Comparison of ENCODE assay signal across 9 cellular contexts in genomic region chr19:45632468-45633196, GRCh38. TPM values are rescaled to one million over a fixed set of nuclear protein-coding genes. Genes with fewer than 3 reads are reported as not detected.
DNase-seq lines count a peak whose midpoint lies in the region; ATAC-seq and TF ChIP-seq lines count a peak whose summit lies in the region.
"Had no signal": no experiment of that assay in that cellular context is flagged by ENCODE, and none has a peak within 500 bp of the region (broad histone marks: within the 10 kb centered on the region; RNA-seq: fewer than 3 reads in every experiment).

No MANE protein-coding gene starts in this region.

- H3K4me3 Mint-ChIP-seq in brain, result peak overlapping the region in 1 of 5 experiments; percentile 53
- H3K4me3 Mint-ChIP-seq: dendritic cell treated with granulocyte-macrophage colony-stimulating factor and Interleukin-4, amounts not matched to agents 40 ng/mL and 50 ng/mL, for 4 days had no signal

- no peaks in the 10 kb centered on the region for H3K9me3 Mint-ChIP-seq in brain
- H3K9me3 Mint-ChIP-seq: dendritic cell treated with granulocyte-macrophage colony-stimulating factor and Interleukin-4, amounts not matched to agents 40 ng/mL and 50 ng/mL, for 4 days had no signal

- in situ Hi-C loops in SK-MEL-5 (cut with HindIII; ENCODE audit: low pct_unique_long_range_greater_than_20kb, low sequenced_read_pairs), result no loop called here

- no peaks in the 10 kb centered on the region for H3K27me3 Mint-ChIP-seq in brain
- H3K27me3 Mint-ChIP-seq: dendritic cell treated with granulocyte-macrophage colony-stimulating factor and Interleukin-4, amounts not matched to agents 40 ng/mL and 50 ng/mL, for 4 days had no signal

- H3K36me3 Mint-ChIP-seq in brain, result peaks cover 29% of the 10 kb centered on the region

- H3K4me3 ChIP-seq in AG10803 (ENCODE audit: low read length), result no peak overlapping the region
- peak overlapping the region; percentile 40; the same call in 1 of the 2 replicates for H3K4me3 ChIP-seq in iPS-18c (ENCODE audit: insufficient read depth, low read depth, low read length)

- ATAC-seq in HG02885 (IDR thresholded peaks at IDR 0.05; ENCODE audit: poor library complexity, unreplicated experiment), result no peak

- no peaks in the 10 kb centered on the region for H3K9me3 ChIP-seq in iPS-18c (ENCODE audit: control insufficient read depth, insufficient read depth, low read length)

- peak; percentile 94 for DNase-seq in AG10803 (ENCODE audit: low read depth)
- DNase-seq in HK-2 (ENCODE audit: unreplicated experiment), result peak; percentile 57
- peak; percentile 73 for DNase-seq in SK-MEL-5 (ENCODE audit: low read depth, low spot score)
- DNase-seq in stimulated activated CD4-positive, alpha-beta T cell treated with anti-CD3 and anti-CD28 coated beads, Interleukin-4, amount 100 ng/mL, for 1 hour, result peak; percentile 51
- no peak for DNase-seq in SKM-1 (lab: John Stamatoyannopoulos, UW; ENCODE audit: unreplicated experiment)

- peak overlapping the region in 3 of 5 experiments; percentile 37 to 93 (median 88) for H3K27ac Mint-ChIP-seq in brain
- H3K27ac Mint-ChIP-seq: dendritic cell treated with granulocyte-macrophage colony-stimulating factor and Interleukin-4, amounts not matched to agents 40 ng/mL and 50 ng/mL, for 4 days had no signal

- TF ChIP-seq CTCF in AG10803 (conservative IDR thresholded peaks at IDR 0.05; ENCODE audit: low read length), result no peak
- no peak for TF ChIP-seq CTCF in brain (conservative IDR thresholded peaks at IDR 0.05)

- peaks cover 14% of the 10 kb centered on the region for H3K4me1 Mint-ChIP-seq in brain

RNA-seq across cellular contexts. Expression of gene EML2, which starts 6.6 kb away (rescaled TPM):
- 42.8 and 46.8 TPM in 2 replicates for total RNA-seq in SK-MEL-5 (2014; rRNA removed; shearing (Covaris generic))
- polyA plus RNA-seq in SK-MEL-5 (2015; cell fraction: cytosol; rRNA removed), result 62.0 and 62.1 TPM in 2 replicates
- 113 and 139 TPM in 2 replicates for polyA plus RNA-seq in SK-MEL-5 (2015; cell fraction: nucleus; rRNA removed)
- 51.4 TPM for polyA plus RNA-seq in brain (ENCODE audit: insufficient read depth, low read depth, low replicate concordance)

RNA-seq across cellular contexts. Expression of gene GPR4, which starts 30.6 kb away (rescaled TPM):
- total RNA-seq in SK-MEL-5 (2014; rRNA removed; shearing (Covaris generic)), result 0.24 TPM in 1 of 2 replicates, not detected in the other
- polyA plus RNA-seq in SK-MEL-5 (2015; cell fraction: cytosol; rRNA removed), result 0.11 and 0.27 TPM in 2 replicates
- polyA plus RNA-seq in SK-MEL-5 (2015; cell fraction: nucleus; rRNA removed), result 0.11 and 0.42 TPM in 2 replicates
- 24.8 TPM for polyA plus RNA-seq in brain (ENCODE audit: insufficient read depth, low read depth, low replicate concordance)

RNA-seq across cellular contexts. Expression of gene GIPR, which starts 35.4 kb away (rescaled TPM):
- 0.05 TPM in 1 of 2 replicates, not detected in the other for total RNA-seq in SK-MEL-5 (2014; rRNA removed; shearing (Covaris generic))
- polyA plus RNA-seq in SK-MEL-5 (2015; cell fraction: cytosol; rRNA removed), result 0.02 TPM in 1 of 2 replicates, not detected in the other
- polyA plus RNA-seq in SK-MEL-5 (2015; cell fraction: nucleus; rRNA removed), result 1.9 and 4.7 TPM in 2 replicates
- 0.19 TPM for polyA plus RNA-seq in brain (ENCODE audit: insufficient read depth, low read depth, low replicate concordance)

RNA-seq across cellular contexts. Expression of gene OPA3, which starts 48.0 kb away (rescaled TPM):
- total RNA-seq in SK-MEL-5 (2014; rRNA removed; shearing (Covaris generic)), result 7.0 and 10.2 TPM in 2 replicates
- 12.2 and 13.4 TPM in 2 replicates for polyA plus RNA-seq in SK-MEL-5 (2015; cell fraction: cytosol; rRNA removed)
- polyA plus RNA-seq in SK-MEL-5 (2015; cell fraction: nucleus; rRNA removed), result 4.1 and 6.7 TPM in 2 replicates
- polyA plus RNA-seq in brain (ENCODE audit: insufficient read depth, low read depth, low replicate concordance), result 6.3 TPM

RNA-seq across cellular contexts. Expression of gene SNRPD2, which starts 59.1 kb away (rescaled TPM):
- 480 and 520 TPM in 2 replicates for total RNA-seq in SK-MEL-5 (2014; rRNA removed; shearing (Covaris generic))
- 156 and 227 TPM in 2 replicates for polyA plus RNA-seq in SK-MEL-5 (2015; cell fraction: cytosol; rRNA removed)
- 31.3 and 33.0 TPM in 2 replicates for polyA plus RNA-seq in SK-MEL-5 (2015; cell fraction: nucleus; rRNA removed)
- 350 TPM for polyA plus RNA-seq in brain (ENCODE audit: insufficient read depth, low read depth, low replicate concordance)
